10 cellular contexts compared by ENCODE assay signal in genomic region chr21:46065215-46065992, GRCh38. TPM values are rescaled to one million over a fixed set of nuclear protein-coding genes. Genes with fewer than 3 reads are reported as not detected.
DNase-seq lines count a peak whose midpoint lies in the region; FAIRE-seq lines count a peak whose summit lies in the region.
"Had no signal": no experiment of that assay in that cellular context is flagged by ENCODE, and none has a peak within 500 bp of the region (broad histone marks: within the 10 kb centered on the region; RNA-seq: fewer than 3 reads in every experiment).

No MANE protein-coding gene starts in this region.

- H3K27ac Mint-ChIP-seq in activated naive CD4-positive, alpha-beta T cell treated with anti-CD3 and anti-CD28 coated beads, Interleukin-2, amount 10 ng/mL, durations not matched to agents 7 days and 5 days = peak overlapping the region; percentile 58
- H3K27ac Mint-ChIP-seq: activated CD4-positive, alpha-beta T cell treated with anti-CD3 and anti-CD28 coated beads for 36 hours had no signal

- H3K4me3 Mint-ChIP-seq in activated naive CD4-positive, alpha-beta T cell treated with anti-CD3 and anti-CD28 coated beads, Interleukin-2, amount 10 ng/mL, durations not matched to agents 7 days and 5 days = no peak overlapping the region
- H3K4me3 Mint-ChIP-seq: activated CD4-positive, alpha-beta T cell treated with anti-CD3 and anti-CD28 coated beads for 36 hours had no signal

- peaks cover 29% of the 10 kb centered on the region for H3K9me3 Mint-ChIP-seq in activated naive CD4-positive, alpha-beta T cell treated with anti-CD3 and anti-CD28 coated beads, Interleukin-2, amount 10 ng/mL, durations not matched to agents 7 days and 5 days

- H3K4me3 ChIP-seq in esophagus (ENCODE audit: low read depth in 1 of 2, low read length in 2 of 2) (no peak overlapping the region), muscle layer of colon (ENCODE audit: low read depth in 1 of 2, low read length in 2 of 2) (peak overlapping the region in 1 of 2 donors; percentile 32)

- 13 to 19% methylated on average over 23 of the region's 23 CpGs for WGBS in esophagus, 2 donors

- no peak for FAIRE-seq in urothelium cell line (lab: Jason Lieb, UNC)

- H3K27ac ChIP-seq in esophagus (ENCODE audit: low read depth in 2 of 2, low read length in 1 of 2) (peak overlapping the region; percentile 74), muscle layer of colon (ENCODE audit: low read depth, low read length) (peak overlapping the region; percentile 83), substantia nigra (ENCODE audit: low read depth, low read length, poor library complexity, severe bottlenecking) (no peak overlapping the region)

- peaks cover 15% of the 10 kb centered on the region for H3K4me1 Mint-ChIP-seq in activated naive CD4-positive, alpha-beta T cell treated with anti-CD3 and anti-CD28 coated beads, Interleukin-2, amount 10 ng/mL, durations not matched to agents 7 days and 5 days

- CTCF ChIA-PET in activated naive CD4-positive, alpha-beta T cell treated with anti-CD3 and anti-CD28 coated beads, Interleukin-2, amount 10 ng/mL, durations not matched to agents 7 days and 5 days (lab: Charles Lee) = no interaction called here

- peaks cover 0 to 2% of the 10 kb centered on the region in 2 donors for H3K27me3 ChIP-seq in esophagus (ENCODE audit: control insufficient read depth in 1 of 2, insufficient read depth in 2 of 2, low read length in 2 of 2)
- H3K27me3 ChIP-seq in muscle layer of colon (ENCODE audit: control insufficient read depth in 1 of 2, insufficient read depth in 2 of 2, low read length in 2 of 2) = no peaks in the 10 kb centered on the region

- H3K9ac ChIP-seq in muscle layer of colon (ENCODE audit: low read length) = peak overlapping the region; percentile 51

- DNase-seq in activated naive CD4-positive, alpha-beta T cell treated with anti-CD3 and anti-CD28 coated beads, Interleukin-2, amount 10 ng/mL, durations not matched to agents 7 days and 5 days = no peak
- no peak for DNase-seq in activated naive CD4-positive, alpha-beta T cell treated with Interleukin-2 at 50 U/mL for 16 hours
- peak; percentile 38 for DNase-seq in urothelium cell line (ENCODE audit: low spot score)
- no peak for DNase-seq in globus pallidus (ENCODE audit: low spot score)
- no peak for DNase-seq in NCI-H146 treated with DMSO at 0.1 percent for 48 hours (lab: John Stamatoyannopoulos, UW; ENCODE audit: unreplicated experiment)
- DNase-seq in substantia nigra (lab: John Stamatoyannopoulos, UW) = no peak
- DNase-seq: activated CD4-positive, alpha-beta T cell treated with anti-CD3 and anti-CD28 coated beads for 36 hours; AML-193 had no signal

- peaks cover 0 to 13% of the 10 kb centered on the region in 2 donors for H3K9me3 ChIP-seq in esophagus (ENCODE audit: control insufficient read depth in 2 of 2, insufficient read depth in 1 of 2, low read depth in 1 of 2, low read length in 1 of 2)
- H3K9me3 ChIP-seq in muscle layer of colon (ENCODE audit: low read length) = no peaks in the 10 kb centered on the region

- no peaks in the 10 kb centered on the region for H3K36me3 Mint-ChIP-seq in activated naive CD4-positive, alpha-beta T cell treated with anti-CD3 and anti-CD28 coated beads, Interleukin-2, amount 10 ng/mL, durations not matched to agents 7 days and 5 days

- H3K36me3 ChIP-seq in esophagus (ENCODE audit: control insufficient read depth in 2 of 2, insufficient read depth in 2 of 2, low read length in 1 of 2) (no peaks in the 10 kb centered on the region), muscle layer of colon (ENCODE audit: insufficient read depth, low read length) (no peaks in the 10 kb centered on the region)

- H3K27me3 Mint-ChIP-seq in activated naive CD4-positive, alpha-beta T cell treated with anti-CD3 and anti-CD28 coated beads, Interleukin-2, amount 10 ng/mL, durations not matched to agents 7 days and 5 days = peaks cover 40% of the 10 kb centered on the region

- peaks cover 0 to 15% of the 10 kb centered on the region in 2 donors for H3K4me1 ChIP-seq in esophagus (ENCODE audit: control insufficient read depth in 2 of 2, insufficient read depth in 2 of 2, low read length in 1 of 2)
- peaks cover 35% of the 10 kb centered on the region for H3K4me1 ChIP-seq in muscle layer of colon (ENCODE audit: insufficient read depth, low read length)

RNA-seq across cellular contexts. Expression of gene COL6A2, which starts 32.5 kb away (rescaled TPM):
- 100 to 1,000 TPM; 120 to 161 TPM for polyA plus RNA-seq in esophagus
